In the genomic region with DNA sequence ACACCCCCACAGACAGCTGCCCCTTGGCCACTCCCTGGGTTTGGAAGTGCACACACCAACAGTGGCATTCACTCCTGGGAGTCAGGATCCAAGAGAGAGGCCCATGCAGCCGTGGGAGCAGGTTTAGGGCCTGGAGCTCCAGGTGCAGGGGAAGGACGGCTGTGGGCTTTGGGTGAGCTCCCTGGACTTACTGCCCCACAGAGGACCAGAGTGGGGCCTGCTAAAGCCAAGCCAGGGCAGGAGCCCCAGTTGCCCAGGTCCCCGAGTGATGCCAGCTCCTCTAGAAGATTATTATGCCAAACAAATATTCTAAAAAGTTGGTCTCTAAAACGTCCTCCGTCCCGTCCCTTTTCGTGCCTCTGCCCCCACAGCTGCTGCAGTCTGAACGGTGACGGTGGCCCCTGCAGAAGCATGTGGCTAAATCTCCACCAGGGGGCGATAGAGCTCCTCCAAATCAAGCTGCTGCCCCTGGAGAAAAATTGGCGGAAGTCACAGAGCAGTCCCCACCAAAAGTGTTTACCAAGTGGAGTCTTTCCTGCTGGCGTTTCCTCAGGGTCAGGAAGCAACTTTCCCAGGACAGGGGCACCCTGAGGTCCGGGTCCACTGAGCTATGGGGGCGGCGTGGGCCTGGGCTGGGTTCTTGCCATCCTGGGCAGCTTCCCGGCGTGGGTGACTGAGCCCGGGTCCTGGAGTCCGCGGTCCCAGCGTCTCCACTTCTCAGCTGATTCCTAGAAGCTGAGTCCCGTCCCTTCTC, we compare ENCODE assay signal across 8 cellular contexts.
DNase-seq lines count a peak whose midpoint lies in the region; ATAC-seq lines count a peak whose summit lies in the region.

No MANE protein-coding gene starts in this region.

- peak overlapping the region; percentile 85 for H3K27ac ChIP-seq in layer of hippocampus (ENCODE audit: low read depth, low read length)

- peaks cover 35% of the 10 kb centered on the region for H3K4me1 Mint-ChIP-seq in central memory CD8-positive, alpha-beta T cell

- peak overlapping the region; percentile 84 for H3K4me3 Mint-ChIP-seq in central memory CD8-positive, alpha-beta T cell

- no peaks in the 10 kb centered on the region for H3K27me3 ChIP-seq in layer of hippocampus (ENCODE audit: control insufficient read depth, insufficient read depth, low read length)

- peak; percentile 60 for DNase-seq in DMS79 (lab: John Stamatoyannopoulos, UW)
- DNase-seq in NCI-H345 treated with DMSO at 0.1 percent for 48 hours (lab: John Stamatoyannopoulos, UW; ENCODE audit: unreplicated experiment) = peak; percentile 87
- DNase-seq in activated CD4-positive, CD25-positive, alpha-beta regulatory T cell (lab: John Stamatoyannopoulos, UW) = peak; percentile 77 to 87 (median 82)
- DNase-seq in central memory CD8-positive, alpha-beta T cell (ENCODE audit: low spot score in 2 of 2) = peak; percentile 86 to 87
- DNase-seq in stimulated activated CD4-positive, alpha-beta T cell treated with anti-CD3 and anti-CD28 coated beads, Interleukin-1b, Interleukin-23, amount 100 ng/mL, for 1 hour (ENCODE audit: low read depth in 2 of 2) = peak; percentile 78 to 83

- ATAC-seq in HG03139 (IDR thresholded peaks at IDR 0.05; ENCODE audit: unreplicated experiment) = peak; percentile 39
- peak; percentile 72 for ATAC-seq in central memory CD8-positive, alpha-beta T cell (replicated peaks; ENCODE audit: extremely low read depth, poor library complexity, severe bottlenecking)
- ATAC-seq in GM19023 (IDR thresholded peaks at IDR 0.05; ENCODE audit: unreplicated experiment) = no peak

- no peaks in the 10 kb centered on the region for H3K27me3 Mint-ChIP-seq in central memory CD8-positive, alpha-beta T cell

- peaks cover 8% of the 10 kb centered on the region for H3K36me3 Mint-ChIP-seq in central memory CD8-positive, alpha-beta T cell (ENCODE audit: insufficient read depth)

- peak overlapping the region; percentile 84 for H3K27ac Mint-ChIP-seq in central memory CD8-positive, alpha-beta T cell (ENCODE audit: low read depth)

- no peaks in the 10 kb centered on the region for H3K9me3 Mint-ChIP-seq in central memory CD8-positive, alpha-beta T cell
